9 cellular contexts compared by ENCODE assay signal in genomic region chr1:22132517-22133235, GRCh38. TPM values are rescaled to one million over a fixed set of nuclear protein-coding genes. Genes with fewer than 3 reads are reported as not detected.
A peak's percentile ranks its signal among the peaks of the same experiment; 100 is the strongest.
DNase-seq lines count a peak whose midpoint lies in the region; ATAC-seq, FAIRE-seq and TF ChIP-seq lines count a peak whose summit lies in the region.
"Had no signal": no experiment of that assay in that cellular context is flagged by ENCODE, and none has a peak within 500 bp of the region (broad histone marks: within the 10 kb centered on the region; RNA-seq: fewer than 3 reads in every experiment).

No MANE protein-coding gene starts in this region.

- H3F3A ChIP-seq in SK-N-SH (replicated peaks; ENCODE audit: insufficient read depth) = no peaks in the 10 kb centered on the region

- no peak overlapping the region for H3K27ac ChIP-seq in SK-N-SH (ENCODE audit: low read depth in 2 of 2, low read length in 1 of 2)
- H3K27ac ChIP-seq in CD4-positive, alpha-beta T cell (ENCODE audit: low read depth, low read length) = no peak overlapping the region

- TF ChIP-seq CTCF in SK-N-SH (IDR thresholded peaks at IDR 0.05) (no peak), D721Med (IDR thresholded peaks at IDR 0.05; ENCODE audit: insufficient read depth, missing control alignments) (no peak)
- TF ChIP-seq CTCF in CD4-positive, alpha-beta T cell (IDR thresholded peaks at IDR 0.05) = no peak

- TF ChIP-seq EP300 in SK-N-SH (IDR thresholded peaks at IDR 0.05; ENCODE audit: borderline replicate concordance in 1 of 2, low read depth in 1 of 2, low read length in 1 of 2) = no peak

- 48% methylated on average over 12 of the region's 15 CpGs for WGBS in SK-N-SH (ENCODE audit: low lambda C conversion rate)

- CTCF ChIA-PET in SK-N-SH (lab: Yijun Ruan, JAX) = interaction anchor here (0.6 to 9.3 kb wide), 32 partner anchors 8 to 509 kb away, joined by 3 to 173 read pairs (median 4); no protein-coding TSS in a partner anchor
- CTCF ChIA-PET in CD4-positive, alpha-beta T cell (lab: Charles Lee) = no interaction called here

- DNase-seq in left cardiac atrium (peak; percentile 52), Right ventricle myocardium inferior (ENCODE audit: missing footprints) (no peak), SK-N-SH (no peak), fibroblast of peridontal ligament (ENCODE audit: extremely low read depth) (peak; percentile 62), urothelium cell line (ENCODE audit: low spot score) (peak; percentile 94), NCI-H1417 treated with DMSO at 0.1 percent for 48 hours (lab: John Stamatoyannopoulos, UW) (no peak), D721Med (ENCODE audit: insufficient read length, low spot score) (no peak)
- no peak for DNase-seq in CD4-positive, alpha-beta T cell

- ATAC-seq in left cardiac atrium = peak in 1 of 2 donors; percentile 66
- no peak for ATAC-seq in Right ventricle myocardium inferior
- ATAC-seq in CD4-positive, alpha-beta T cell (ENCODE audit: poor library complexity) = no peak

- H3K9me2 ChIP-seq in SK-N-SH = no peaks in the 10 kb centered on the region

- H3K4me2 ChIP-seq in SK-N-SH = peak overlapping the region; percentile 63; the same call in 1 of the 2 replicates

- no peak overlapping the region for H3K9ac ChIP-seq in SK-N-SH

- H3K79me2 ChIP-seq in SK-N-SH (ENCODE audit: insufficient read depth) = no peaks in the 10 kb centered on the region

- TF ChIP-seq RAD21 in SK-N-SH (IDR thresholded peaks at IDR 0.05; ENCODE audit: low read length) = no peak

- no peaks in the 10 kb centered on the region for H3K9me3 ChIP-seq in SK-N-SH
- H3K9me3 ChIP-seq in CD4-positive, alpha-beta T cell (ENCODE audit: control insufficient read depth, low read length) = no peaks in the 10 kb centered on the region

- no peak overlapping the region for H2AFZ ChIP-seq in SK-N-SH (ENCODE audit: low read depth)

- no peak overlapping the region for H3K4me3 Mint-ChIP-seq in CD4-positive, alpha-beta T cell

- peaks cover 7 to 20% of the 10 kb centered on the region in 2 experiments; a peak in 3 of 4 replicates for H3K4me1 ChIP-seq in SK-N-SH (ENCODE audit: control insufficient read depth in 1 of 2, insufficient read depth in 2 of 2, low read depth in 1 of 2, low read length in 1 of 2)

- H3K36me3 Mint-ChIP-seq in CD4-positive, alpha-beta T cell (ENCODE audit: low read depth) = no peaks in the 10 kb centered on the region

- H3K9me3 Mint-ChIP-seq in CD4-positive, alpha-beta T cell = no peaks in the 10 kb centered on the region

- H3K4me3 ChIP-seq in SK-N-SH (ENCODE audit: low read depth in 2 of 2, low read length in 1 of 2) = no peak overlapping the region

- H3K27ac Mint-ChIP-seq in CD4-positive, alpha-beta T cell = no peak overlapping the region

- H3K27me3 Mint-ChIP-seq in CD4-positive, alpha-beta T cell = peaks cover 8% of the 10 kb centered on the region

- POLR2A ChIA-PET in SK-N-SH (lab: Yijun Ruan, JAX) = interaction anchor here (0.8 kb wide), 1 partner anchor 87 kb away, joined by 3 read pairs; no protein-coding TSS in a partner anchor
- POLR2A ChIA-PET in CD4-positive, alpha-beta T cell (lab: Charles Lee) = no interaction called here

- H3K27me3 ChIP-seq in SK-N-SH (ENCODE audit: insufficient read depth) = no peaks in the 10 kb centered on the region
- no peaks in the 10 kb centered on the region for H3K27me3 ChIP-seq in CD4-positive, alpha-beta T cell (ENCODE audit: control insufficient read depth, insufficient read depth, low read length)

- FAIRE-seq in urothelium cell line (lab: Jason Lieb, UNC) (peak; percentile 87), D721Med (lab: Jason Lieb, UNC) (no peak)

- no peaks in the 10 kb centered on the region for H3K4me1 Mint-ChIP-seq in CD4-positive, alpha-beta T cell (ENCODE audit: low read depth)

- H3K36me3 ChIP-seq in SK-N-SH (replicated peaks in 1 of 2; ENCODE audit: control insufficient read depth in 1 of 2, insufficient read depth in 2 of 2, low read length in 1 of 2) = no peaks in the 10 kb centered on the region

- intact Hi-C loops in left cardiac atrium (cut with DNase I) = loop anchor here in 1 of 2 donors (10.0 kb wide), 1 partner anchor 142 kb away; no protein-coding TSS in a partner anchor
- intact Hi-C loops in Right ventricle myocardium inferior (cut with DNase I) = no loop called here
- intact Hi-C loops in CD4-positive, alpha-beta T cell (cut with DNase I, micrococcal nuclease) = loop anchor here (1.0 to 10.0 kb wide), 5 partner anchors 142 to 830 kb away; partner anchors contain the start of gene C1QC (in 1 of the 2)

- H4K20me1 ChIP-seq in SK-N-SH (ENCODE audit: insufficient read depth) = peaks cover 25% of the 10 kb centered on the region

TF ChIP-seq in SK-N-SH, 30 proteins besides CTCF, POLR2A, EP300 and RAD21:
- TF ChIP-seq SMC3 (IDR thresholded peaks at IDR 0.05; ENCODE audit: low read depth, low read length) = no peak
- TF ChIP-seq FOSL2 (IDR thresholded peaks at IDR 0.05; ENCODE audit: borderline replicate concordance, low read depth) = peak; percentile 71; the same call in 1 of the 2 replicates
- peak; percentile 52; the same call in 1 of the 2 replicates for TF ChIP-seq TCF12 (IDR thresholded peaks at IDR 0.05)
- TF ChIP-seq PBX3 (IDR thresholded peaks at IDR 0.05) = peak; percentile 57
- TF ChIP-seq NRF1 (IDR thresholded peaks at IDR 0.05; ENCODE audit: low read depth, low read length) = no peak
- no peak for TF ChIP-seq RXRA (IDR thresholded peaks at IDR 0.05; ENCODE audit: borderline replicate concordance, low read depth)
- TF ChIP-seq NFIC (IDR thresholded peaks at IDR 0.05; ENCODE audit: borderline replicate concordance) = peak; percentile 91

RNA-seq across cellular contexts. Expression of gene WNT4, which starts 10.2 kb away (rescaled TPM):
- total RNA-seq in left cardiac atrium = under 1 TPM in 1 of 2 donors, not detected in 1; 0.18 TPM
- not detected for total RNA-seq in Right ventricle myocardium inferior
- polyA plus RNA-seq in SK-N-SH (2012; rRNA removed) = 0.03 and 0.08 TPM in 2 replicates
- polyA plus RNA-seq in SK-N-SH (2012; cell fraction: cytosol; rRNA removed) = 0.01 and 0.05 TPM in 2 replicates
- 0.02 and 0.23 TPM in 2 replicates for polyA plus RNA-seq in SK-N-SH (2012; cell fraction: nucleus; rRNA removed)
- not detected for total RNA-seq in CD4-positive, alpha-beta T cell
- total RNA-seq: epithelial cell of proximal tubule had no signal

Comparison
In these comparisons a context has a peak if more than half of its experiments do, and no peak if none do; other contexts are left out.
1. DNase-seq: peak in left cardiac atrium (single experiment), fibroblast of peridontal ligament (single experiment) and urothelium cell line (single experiment); none in Right ventricle myocardium inferior (single experiment), SK-N-SH (single experiment), NCI-H1417 treated with DMSO at 0.1 percent for 48 hours (single experiment), CD4-positive, alpha-beta T cell (0 of 10) and D721Med (single experiment).